ENCODE assay signal across 8 cellular contexts in the genomic region with DNA sequence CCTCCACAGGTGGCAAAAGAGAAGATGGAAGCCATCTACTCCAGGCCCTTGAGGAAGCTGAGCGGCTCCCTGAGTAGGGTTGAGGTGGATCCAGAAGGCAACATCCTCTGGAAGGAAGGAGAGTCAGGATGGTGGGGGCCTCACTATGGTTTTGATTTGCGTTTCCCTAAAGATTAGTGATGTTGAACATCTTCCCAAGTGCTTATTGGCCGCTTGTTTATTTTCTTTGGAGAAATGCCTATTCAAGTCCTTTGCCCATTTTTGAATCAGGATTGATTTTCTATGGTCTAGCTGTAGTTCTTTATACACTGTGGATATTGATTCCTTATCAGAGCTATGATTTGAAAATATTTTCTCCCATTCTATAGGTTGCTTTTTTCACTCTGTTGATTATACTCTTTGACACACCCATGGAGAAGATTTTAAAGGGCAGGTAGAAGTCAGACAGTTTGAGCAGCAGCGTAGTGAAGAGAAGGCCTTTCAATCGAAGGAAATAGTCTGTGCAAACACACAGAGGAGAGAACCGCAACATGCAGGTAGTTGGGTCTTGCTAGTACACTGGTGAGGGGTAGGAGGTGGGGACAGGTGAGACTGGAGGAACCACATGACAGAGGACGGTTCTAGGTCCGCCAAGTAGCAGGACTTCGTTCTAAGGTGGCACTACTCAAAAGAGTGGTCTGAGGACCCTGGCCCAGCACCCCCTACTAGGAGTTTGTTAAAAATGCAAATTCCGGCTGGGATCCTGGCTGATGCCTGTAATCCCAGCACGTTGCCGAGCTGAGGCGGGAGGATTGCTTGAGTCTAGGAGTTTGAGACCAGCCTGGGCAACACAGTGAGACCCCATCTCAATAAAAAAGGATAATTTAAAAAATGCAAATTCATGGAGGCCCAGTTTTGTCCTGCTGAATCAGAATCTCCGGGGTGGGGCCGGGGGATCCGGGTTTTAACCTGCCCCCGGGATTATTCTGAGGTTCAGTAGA. TPM values are rescaled to one million over a fixed set of nuclear protein-coding genes. Genes with fewer than 3 reads are reported as not detected.
A peak's percentile ranks its signal among the peaks of the same experiment; 100 is the strongest.
DNase-seq lines count a peak whose midpoint lies in the region; ATAC-seq and TF ChIP-seq lines count a peak whose summit lies in the region.

No MANE protein-coding gene starts in this region.

- H4K91ac ChIP-seq in H9 (ENCODE audit: insufficient read length, low read depth, low read length): no peak overlapping the region

- H3K4ac ChIP-seq in H9 (ENCODE audit: low read depth, low read length): no peak overlapping the region; the same call in 1 of the 2 replicates

- no peak overlapping the region for H3K56ac ChIP-seq in H9 (ENCODE audit: insufficient read length, low read depth, low read length)

- H2BK120ac ChIP-seq in H9 (ENCODE audit: low read depth, low read length, poor library complexity, severe bottlenecking): no peak overlapping the region

- H4K5ac ChIP-seq in H9 (ENCODE audit: insufficient read length, low read depth, low read length): no peak overlapping the region

- H3T11ph ChIP-seq in H9 (ENCODE audit: low read length): no peak overlapping the region

- no peak overlapping the region for H2BK5ac ChIP-seq in H9 (ENCODE audit: insufficient read length, low read length)

- H3K23ac ChIP-seq in H9 (ENCODE audit: insufficient read length, low read depth, low read length): no peak overlapping the region

- H3K27me3 Mint-ChIP-seq in H9 (ENCODE audit: low read depth): peaks cover 6% of the 10 kb centered on the region
- no peaks in the 10 kb centered on the region for H3K27me3 Mint-ChIP-seq in T-helper 17 cell

- ATAC-seq in T-helper 17 cell (no peak), sciatic nerve (no peak), GM21515 (IDR thresholded peaks at IDR 0.05; ENCODE audit: unreplicated experiment) (no peak)

- H3K4me1 Mint-ChIP-seq in H9: peaks cover 14 to 22% of the 10 kb centered on the region in 2 experiments
- peaks cover 17% of the 10 kb centered on the region for H3K4me1 Mint-ChIP-seq in T-helper 17 cell

- no peak overlapping the region for H2AK5ac ChIP-seq in H9 (ENCODE audit: insufficient read length, low read length)

- H3K79me1 ChIP-seq in H9 (ENCODE audit: insufficient read depth, low read depth, low read length, poor library complexity, severe bottlenecking): no peaks in the 10 kb centered on the region

- H3K4me1 ChIP-seq in H9 (ENCODE audit: insufficient read depth, low read length) (no peaks in the 10 kb centered on the region), skeletal muscle satellite cell (ENCODE audit: control insufficient read depth, insufficient read depth, low read length) (peaks cover 12% of the 10 kb centered on the region)

- H3K27ac Mint-ChIP-seq in H9 (peak overlapping the region in 1 of 3 experiments; percentile 99; a peak in 2 of 7 replicates), T-helper 17 cell (peak overlapping the region; percentile 93)

- H3K4me3 Mint-ChIP-seq in H9: peak overlapping the region; percentile 89 to 90
- peak overlapping the region; percentile 88 for H3K4me3 Mint-ChIP-seq in T-helper 17 cell

- no CpG with 5 or more reads among the region's 17 CpGs for WGBS in H9 (ENCODE audit: extremely low coverage, insufficient read length, low lambda C conversion rate)

- no peaks in the 10 kb centered on the region for H3K79me2 ChIP-seq in H9 (ENCODE audit: insufficient read depth, low read length)

- H3K14ac ChIP-seq in H9 (ENCODE audit: insufficient read depth, low read length): peak overlapping the region; percentile 94; the same call in 1 of the 2 replicates

- H3K27ac ChIP-seq in H9 (ENCODE audit: insufficient read length, low read depth, low read length): no peak overlapping the region

- H3K4me2 ChIP-seq in H9 (ENCODE audit: insufficient read depth, insufficient read length, low read length) (peak overlapping the region; percentile 26), skeletal muscle satellite cell (ENCODE audit: low read length) (peak overlapping the region; percentile 84)

- H3K36me3 Mint-ChIP-seq in H9 (ENCODE audit: insufficient read depth in 1 of 3, low read depth in 3 of 3): peaks cover 1 to 13% (median 2%) of the 10 kb centered on the region in 3 experiments; a peak in 3 of 7 replicates
- H3K36me3 Mint-ChIP-seq in T-helper 17 cell (ENCODE audit: low read depth): no peaks in the 10 kb centered on the region

- H3K18ac ChIP-seq in H9 (ENCODE audit: insufficient read length, low read depth, low read length): peak overlapping the region; percentile 95

- H3K9me3 Mint-ChIP-seq in H9: no peaks in the 10 kb centered on the region; a peak in 2 of 5 replicates

- H3K9me3 ChIP-seq in H9 (ENCODE audit: control insufficient read depth, low read depth, low read length) (no peaks in the 10 kb centered on the region), T-helper 17 cell (ENCODE audit: control insufficient read depth, low read length, poor library complexity, severe bottlenecking) (no peaks in the 10 kb centered on the region), skeletal muscle satellite cell (replicated peaks; ENCODE audit: low read length) (no peaks in the 10 kb centered on the region)

- H3K4me3 ChIP-seq in foreskin fibroblast (ENCODE audit: low read depth in 1 of 2, low read length in 2 of 2) (peak overlapping the region; percentile 70 to 74), skeletal muscle satellite cell (ENCODE audit: low read length) (peak overlapping the region; percentile 77)

- no peak overlapping the region for H2BK12ac ChIP-seq in H9 (ENCODE audit: insufficient read length, low read depth, low read length)

- no peak overlapping the region for H2BK20ac ChIP-seq in H9 (ENCODE audit: low read depth, low read length, poor library complexity, severe bottlenecking)

- TF ChIP-seq CTCF in H9 (conservative IDR thresholded peaks at IDR 0.05): no peak
- TF ChIP-seq CTCF in foreskin fibroblast (IDR thresholded peaks at IDR 0.05; ENCODE audit: low read depth, low read length): no peak

- no peak overlapping the region for H2AFZ ChIP-seq in H9 (ENCODE audit: low read length)

- H3K23me2 ChIP-seq in H9 (ENCODE audit: insufficient read length, low read depth, low read length, poor library complexity, severe bottlenecking): peaks cover 8% of the 10 kb centered on the region

- no peaks in the 10 kb centered on the region for H3K27me3 ChIP-seq in H9 (ENCODE audit: insufficient read depth, low read length)
- no peaks in the 10 kb centered on the region for H3K27me3 ChIP-seq in skeletal muscle satellite cell (ENCODE audit: control insufficient read depth, insufficient read depth, low read length)

- H3K36me3 ChIP-seq in skeletal muscle satellite cell (ENCODE audit: insufficient read depth, low read length): no peaks in the 10 kb centered on the region

- intact Hi-C loops in sciatic nerve (cut with DNase I): loop anchor here (2.0 kb wide), 1 partner anchor 248 kb away; no protein-coding TSS in a partner anchor

- H2BK15ac ChIP-seq in H9 (ENCODE audit: low read depth, low read length): no peak overlapping the region

- H4K20me1 ChIP-seq in H9 (ENCODE audit: control insufficient read depth, insufficient read depth, insufficient read length): no peaks in the 10 kb centered on the region

- H3K9ac ChIP-seq in H9 (ENCODE audit: extremely low read depth, insufficient read length, low read length) (peak overlapping the region; percentile 64), skeletal muscle satellite cell (ENCODE audit: low read depth, low read length) (peak overlapping the region; percentile 97)

- DNase-seq in H9 (no peak), T-helper 17 cell (no peak), foreskin fibroblast (no peak), sciatic nerve (ENCODE audit: low spot score) (no peak), DMS 273 treated with DMSO at 0.1 percent for 48 hours (lab: John Stamatoyannopoulos, UW) (no peak), NOMO-1 (lab: John Stamatoyannopoulos, UW; ENCODE audit: unreplicated experiment in 2 of 2) (no peak)

- H4K8ac ChIP-seq in H9 (replicated peaks; ENCODE audit: insufficient read length, low read depth, low read length): no peak overlapping the region

RNA-seq across cellular contexts. Expression of gene WSB1, which starts 58.9 kb away (rescaled TPM):
- total RNA-seq in H9 (2021): 173 and 187 TPM in 2 replicates
- 100 to 1,000 TPM; 137 to 146 TPM for total RNA-seq in T-helper 17 cell
- total RNA-seq in skeletal muscle satellite cell (2012; rRNA removed): 77.3 and 86.7 TPM in 2 replicates
- 396 TPM for total RNA-seq in sciatic nerve
